In the genomic region with DNA sequence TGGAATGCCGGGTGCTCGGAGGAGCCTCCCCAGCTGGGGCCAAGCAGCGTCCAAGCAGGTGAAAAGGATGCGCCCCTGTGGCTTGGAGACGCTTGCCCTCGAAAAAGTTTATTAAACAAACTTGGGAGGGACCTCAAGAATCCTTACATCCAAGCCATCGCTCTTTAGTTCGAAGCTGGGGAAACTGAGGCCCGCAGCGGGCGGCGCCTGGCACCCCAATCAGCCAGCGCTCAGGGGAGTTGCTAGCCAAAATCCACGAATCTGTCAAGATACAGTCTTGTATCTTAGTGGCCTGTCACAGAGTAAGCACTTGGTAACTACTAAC, we compare ENCODE assay signal across 9 cellular contexts. TPM values are rescaled to one million over a fixed set of nuclear protein-coding genes. Genes with fewer than 3 reads are reported as not detected.
DNase-seq lines count a peak whose midpoint lies in the region; ATAC-seq and TF ChIP-seq lines count a peak whose summit lies in the region.
"Had no signal": no experiment of that assay in that cellular context is flagged by ENCODE, and none has a peak within 500 bp of the region (broad histone marks: within the 10 kb centered on the region; RNA-seq: fewer than 3 reads in every experiment).

No MANE protein-coding gene starts in this region.

- no peak overlapping the region for H3K27ac ChIP-seq in H9 (ENCODE audit: insufficient read length, low read depth, low read length)
- no peak overlapping the region for H3K27ac ChIP-seq in WERI-Rb-1
- peak overlapping the region; percentile 79 to 92 (median 84) for H3K27ac ChIP-seq in gastrocnemius medialis

- in situ Hi-C loops in gastrocnemius medialis (cut with MboI; ENCODE audit: low sequenced_read_pairs in 4 of 4) = loop anchor here (5.0 to 25.0 kb wide), 4 partner anchors 84 to 402 kb away; partner anchors contain the start of gene ALDH3A2 (in 1 of the 4)

- ATAC-seq in gastrocnemius medialis = no peak

- no peak overlapping the region for H2BK20ac ChIP-seq in H9 (ENCODE audit: low read depth, low read length, poor library complexity, severe bottlenecking)

- DNase-seq in H9 (no peak), WERI-Rb-1 (no peak), fibroblast of pulmonary artery (ENCODE audit: low read depth) (no peak), gastrocnemius medialis (no peak), AG08395 (ENCODE audit: low spot score) (no peak), SW480 (ENCODE audit: low spot score) (no peak), retina (no peak)
- DNase-seq in activated CD4-positive, CD25-positive, alpha-beta regulatory T cell treated with anti-CD3 and anti-CD28 coated beads, Interleukin-2, amount 50 U/mL, for 72 hours = no peak

- H2AK5ac ChIP-seq in H9 (ENCODE audit: insufficient read length, low read length) = no peak overlapping the region

- H3T11ph ChIP-seq in H9 (ENCODE audit: low read length) = no peak overlapping the region

- no peak overlapping the region for H3K56ac ChIP-seq in H9 (ENCODE audit: insufficient read length, low read depth, low read length)

- H3K18ac ChIP-seq in H9 (ENCODE audit: insufficient read length, low read depth, low read length) = no peak overlapping the region

- no CpG with 5 or more reads among the region's 14 CpGs for WGBS in H9 (ENCODE audit: extremely low coverage, insufficient read length, low lambda C conversion rate)

- TF ChIP-seq CTCF in H9 (conservative IDR thresholded peaks at IDR 0.05) (no peak), WERI-Rb-1 (IDR thresholded peaks at IDR 0.05; ENCODE audit: low read depth, low read length) (no peak), fibroblast of pulmonary artery (IDR thresholded peaks at IDR 0.05; ENCODE audit: low read length, missing control alignments) (no peak), gastrocnemius medialis (IDR thresholded peaks at IDR 0.05 in 4 of 5, conservative IDR thresholded peaks at IDR 0.05 in 1 of 5) (peak in 1 of 5 experiments; percentile 36)

- H3K4me2 ChIP-seq in H9 (ENCODE audit: insufficient read depth, insufficient read length, low read length) = peak overlapping the region; percentile 58

- no peak overlapping the region for H3K9ac ChIP-seq in H9 (ENCODE audit: extremely low read depth, insufficient read length, low read length)

- H4K5ac ChIP-seq in H9 (ENCODE audit: insufficient read length, low read depth, low read length) = no peak overlapping the region

- no peaks in the 10 kb centered on the region for H3K79me1 ChIP-seq in H9 (ENCODE audit: insufficient read depth, low read depth, low read length, poor library complexity, severe bottlenecking)

- H4K8ac ChIP-seq in H9 (replicated peaks; ENCODE audit: insufficient read length, low read depth, low read length) = no peak overlapping the region

- H2BK12ac ChIP-seq in H9 (ENCODE audit: insufficient read length, low read depth, low read length) = no peak overlapping the region

- no peaks in the 10 kb centered on the region for H3K27me3 ChIP-seq in H9 (ENCODE audit: insufficient read depth, low read length)
- H3K27me3 ChIP-seq in WERI-Rb-1 (ENCODE audit: insufficient read depth, low read depth, severe bottlenecking) = no peaks in the 10 kb centered on the region
- H3K27me3 ChIP-seq in gastrocnemius medialis = no peaks in the 10 kb centered on the region

- H3K36me3 ChIP-seq in WERI-Rb-1 (no peaks in the 10 kb centered on the region), gastrocnemius medialis (no peaks in the 10 kb centered on the region)

- no peak for TF ChIP-seq POLR2A in gastrocnemius medialis (IDR thresholded peaks at IDR 0.05)

- no peak overlapping the region for H2BK120ac ChIP-seq in H9 (ENCODE audit: low read depth, low read length, poor library complexity, severe bottlenecking)

- H4K91ac ChIP-seq in H9 (ENCODE audit: insufficient read length, low read depth, low read length) = no peak overlapping the region

- H4K20me1 ChIP-seq in H9 (ENCODE audit: control insufficient read depth, insufficient read depth, insufficient read length) = no peaks in the 10 kb centered on the region

- H2BK15ac ChIP-seq in H9 (ENCODE audit: low read depth, low read length) = no peak overlapping the region

- H3K9me3 ChIP-seq in H9 (ENCODE audit: control insufficient read depth, low read depth, low read length) (no peaks in the 10 kb centered on the region), WERI-Rb-1 (ENCODE audit: severe bottlenecking) (no peaks in the 10 kb centered on the region), gastrocnemius medialis (no peaks in the 10 kb centered on the region)

- peak overlapping the region; percentile 62; the same call in 1 of the 2 replicates for H3K4me3 ChIP-seq in WERI-Rb-1 (ENCODE audit: low read depth, low read length)
- peak overlapping the region; percentile 74 for H3K4me3 ChIP-seq in fibroblast of pulmonary artery (replicated peaks; ENCODE audit: low read depth, low read length)
- peak overlapping the region; percentile 60 to 86 (median 72) for H3K4me3 ChIP-seq in gastrocnemius medialis

- H3K23me2 ChIP-seq in H9 (ENCODE audit: insufficient read length, low read depth, low read length, poor library complexity, severe bottlenecking) = no peaks in the 10 kb centered on the region

- no peaks in the 10 kb centered on the region for H3K4me1 ChIP-seq in H9 (ENCODE audit: insufficient read depth, low read length)
- H3K4me1 ChIP-seq in gastrocnemius medialis = peaks cover 4 to 9% of the 10 kb centered on the region in 2 donors

- H3K27me3 Mint-ChIP-seq in H9 (ENCODE audit: low read depth) = peaks cover 5% of the 10 kb centered on the region; the same call in 1 of the 2 replicates

- peak overlapping the region; percentile 84 to 88; a peak in 4 of 5 replicates for H3K4me3 Mint-ChIP-seq in H9

- peaks cover 8 to 19% (median 18%) of the 10 kb centered on the region in 3 experiments for H3K36me3 Mint-ChIP-seq in H9 (ENCODE audit: insufficient read depth in 1 of 3, low read depth in 3 of 3)

- H3K23ac ChIP-seq in H9 (ENCODE audit: insufficient read length, low read depth, low read length) = no peak overlapping the region

- no peak overlapping the region for H3K4ac ChIP-seq in H9 (ENCODE audit: low read depth, low read length)

- peaks cover 22 to 30% of the 10 kb centered on the region in 2 experiments for H3K4me1 Mint-ChIP-seq in H9

- no peaks in the 10 kb centered on the region; a peak in 1 of 5 replicates for H3K9me3 Mint-ChIP-seq in H9

- H3K14ac ChIP-seq in H9 (ENCODE audit: insufficient read depth, low read length) = no peak overlapping the region

- no peak overlapping the region for H2AFZ ChIP-seq in H9 (ENCODE audit: low read length)

- H3K27ac Mint-ChIP-seq in H9 = peak overlapping the region in 1 of 3 experiments; percentile 89; a peak in 1 of 7 replicates

- H2BK5ac ChIP-seq in H9 (ENCODE audit: insufficient read length, low read length) = no peak overlapping the region

- no peaks in the 10 kb centered on the region for H3K79me2 ChIP-seq in H9 (ENCODE audit: insufficient read depth, low read length)

- intact Hi-C loops in gastrocnemius medialis (cut with DNase I; ENCODE audit: low total_unique reads) = loop anchor here (2.0 to 5.0 kb wide), 3 partner anchors 284 to 404 kb away; partner anchors contain the start of gene ALDH3A2

RNA-seq across cellular contexts. Expression of gene B9D1, which starts 0.6 kb away (rescaled TPM):
- 27.4 and 30.4 TPM in 2 replicates for total RNA-seq in H9 (2021)
- total RNA-seq in gastrocnemius medialis = 10 to 100 TPM in 3 of 4 donors, 1 to 10 TPM in 1; 6.5 to 16.4 (median 14.5) TPM

RNA-seq across cellular contexts. Expression of gene MAPK7, which starts 15.2 kb away (rescaled TPM):
- total RNA-seq in H9 (2021) (43.8 and 45.5 TPM in 2 replicates), gastrocnemius medialis (10 to 100 TPM in 2 of 4 donors, 1 to 10 TPM in 2; 7.3 to 12.5 (median 10.4) TPM)

RNA-seq across cellular contexts. Expression of gene MFAP4, which starts 23.9 kb away (rescaled TPM):
- total RNA-seq in H9 (2021) (1.5 and 2.0 TPM in 2 replicates), gastrocnemius medialis (10 to 100 TPM; 11.0 to 22.7 (median 14.8) TPM)
- total RNA-seq: NCI-H460 had no signal

RNA-seq across cellular contexts. Expression of gene RNF112, which starts 48.0 kb away (rescaled TPM):
- total RNA-seq in H9 (2021) (0.81 and 1.1 TPM in 2 replicates), gastrocnemius medialis (under 1 TPM; 0.51 to 0.98 (median 0.57) TPM)

Comparison
In these comparisons a context has a peak if more than half of its experiments do, and no peak if none do; other contexts are left out.
1. H3K27ac ChIP-seq: peak in gastrocnemius medialis (4 of 4); none in H9 (single experiment) and WERI-Rb-1 (single experiment).
2. Peak in every context shown above with its lines, with median percentiles within 50 percentile points of each other: H3K4me3 ChIP-seq.